9 cellular contexts compared by ENCODE assay signal in genomic region chr18:74147491-74147778, GRCh38. TPM values are rescaled to one million over a fixed set of nuclear protein-coding genes. Genes with fewer than 3 reads are reported as not detected.
DNase-seq lines count a peak whose midpoint lies in the region; ATAC-seq and TF ChIP-seq lines count a peak whose summit lies in the region.
"Had no signal": no experiment of that assay in that cellular context is flagged by ENCODE, and none has a peak within 500 bp of the region (broad histone marks: within the 10 kb centered on the region; RNA-seq: fewer than 3 reads in every experiment).

No MANE protein-coding gene starts in this region.

- no peaks in the 10 kb centered on the region for H3K9me3 ChIP-seq in CD4-positive, alpha-beta memory T cell (ENCODE audit: control insufficient read depth in 1 of 2, low read length in 2 of 2)
- no peaks in the 10 kb centered on the region for H3K9me3 ChIP-seq in PC-3 (ENCODE audit: low read length)
- no peaks in the 10 kb centered on the region for H3K9me3 ChIP-seq in ovary

- no peak for DNase-seq in CD4-positive, alpha-beta memory T cell
- DNase-seq in PC-3: no peak
- DNase-seq in epithelial cell of proximal tubule (ENCODE audit: low read depth): no peak
- DNase-seq in ovary: no peak
- no peak for DNase-seq in Ammon's horn (ENCODE audit: low spot score)
- DNase-seq in activated effector memory CD4-positive, alpha-beta T cell treated with Interleukin-2 at 50 U/mL for 16 hours: no peak
- no peak for DNase-seq in HT-29 (ENCODE audit: low spot score)
- no peak for DNase-seq in stimulated activated CD4-positive, alpha-beta T cell treated with anti-CD3 and anti-CD28 coated beads, Interleukin-12 subunit alpha, Interleukin-12 subunit beta, amount 100 ng/mL, for 4 hours

- intact Hi-C loops in CD4-positive, alpha-beta memory T cell (cut with micrococcal nuclease): loop anchor here (5.0 to 10.0 kb wide), 3 partner anchors 65 to 1097 kb away; no protein-coding TSS in a partner anchor
- intact Hi-C loops in PC-3 (cut with micrococcal nuclease) (no loop called here), ovary (cut with DNase I) (loop anchor here in 1 of 4 donors (5.0 kb wide), 1 partner anchor 140 kb away; no protein-coding TSS in a partner anchor)

- peak overlapping the region; percentile 98 to 99 (median 99) for H3K27ac Mint-ChIP-seq in CD4-positive, alpha-beta memory T cell

- 0 to 1% (median 0%) methylated on average over 18 to 28 of the region's 28 CpGs for WGBS in ovary, 3 donors

- H3K4me2 ChIP-seq in PC-3 (ENCODE audit: low read length): peak overlapping the region; percentile 98

- ATAC-seq in PC-3: no peak

- H2AFZ ChIP-seq in PC-3 (ENCODE audit: low read length): peak overlapping the region; percentile 100

- H3F3A ChIP-seq in PC-3 (ENCODE audit: low read length, unreplicated experiment): no peaks in the 10 kb centered on the region

- H3K27me3 ChIP-seq in CD4-positive, alpha-beta memory T cell (ENCODE audit: insufficient read depth, low read length): no peaks in the 10 kb centered on the region
- H3K27me3 ChIP-seq in PC-3 (ENCODE audit: low read length): no peaks in the 10 kb centered on the region
- H3K27me3 ChIP-seq in ovary: no peaks in the 10 kb centered on the region

- H3K4me1 ChIP-seq in CD4-positive, alpha-beta memory T cell (ENCODE audit: insufficient read depth, low read length): peaks cover 29% of the 10 kb centered on the region
- H3K4me1 ChIP-seq in PC-3 (ENCODE audit: insufficient read depth, low read length): peaks cover 20% of the 10 kb centered on the region; the same call in 1 of the 2 replicates
- H3K4me1 ChIP-seq in ovary (ENCODE audit: insufficient read depth): peaks cover 7% of the 10 kb centered on the region

- H3K27me3 Mint-ChIP-seq in CD4-positive, alpha-beta memory T cell: no peaks in the 10 kb centered on the region

- TF ChIP-seq POLR2A in ovary (IDR thresholded peaks at IDR 0.05): no peak

- no peaks in the 10 kb centered on the region for H3K9me2 ChIP-seq in PC-3 (replicated peaks; ENCODE audit: low read length)

- POLR2A ChIA-PET in CD4-positive, alpha-beta memory T cell (lab: Charles Lee; ENCODE audit: partially characterized antibody): interaction anchor here (1.0 kb wide), 1 partner anchor 450 kb away, joined by 4 read pairs; the partner anchor contains the start of gene ZNF407
- POLR2A ChIA-PET in PC-3 (lab: Charles Lee; ENCODE audit: unreplicated experiment): no interaction called here

- peaks cover 24 to 53% (median 39%) of the 10 kb centered on the region in 4 donors for H3K4me1 Mint-ChIP-seq in CD4-positive, alpha-beta memory T cell

- H3K79me2 ChIP-seq in PC-3 (ENCODE audit: low read length): peaks cover 41% of the 10 kb centered on the region

- peaks cover 0 to 2% (median 0%) of the 10 kb centered on the region in 8 donors for H3K9me3 Mint-ChIP-seq in CD4-positive, alpha-beta memory T cell

- peak overlapping the region; percentile 94 to 98 (median 95) for H3K4me3 Mint-ChIP-seq in CD4-positive, alpha-beta memory T cell

- H3K9ac ChIP-seq in PC-3 (ENCODE audit: low read length): peak overlapping the region; percentile 97

- no peaks in the 10 kb centered on the region; the same call in 1 of the 2 replicates for H4K20me1 ChIP-seq in PC-3 (ENCODE audit: low read length)

- H3K36me3 Mint-ChIP-seq in CD4-positive, alpha-beta memory T cell: peaks cover 4 to 25% of the 10 kb centered on the region in 2 donors

- CTCF ChIA-PET in CD4-positive, alpha-beta memory T cell (lab: Charles Lee; ENCODE audit: partially characterized antibody): no interaction called here
- CTCF ChIA-PET in PC-3 (lab: Charles Lee): no interaction called here

- H3K27ac ChIP-seq in CD4-positive, alpha-beta memory T cell (ENCODE audit: low read depth, low read length): peak overlapping the region; percentile 92
- H3K27ac ChIP-seq in PC-3 (ENCODE audit: low read length): no peak overlapping the region
- H3K27ac ChIP-seq in ovary: peak overlapping the region; percentile 78 to 91

- peak overlapping the region; percentile 64 to 97 for H3K4me3 ChIP-seq in CD4-positive, alpha-beta memory T cell (ENCODE audit: low read length in 2 of 2)
- H3K4me3 ChIP-seq in PC-3 (ENCODE audit: low read length) (peak overlapping the region; percentile 91), epithelial cell of proximal tubule (ENCODE audit: low read depth, low read length) (peak overlapping the region; percentile 89), ovary (peak overlapping the region; percentile 77)

- TF ChIP-seq CTCF in PC-3 (conservative IDR thresholded peaks at IDR 0.05; ENCODE audit: low read depth, low read length) (no peak), epithelial cell of proximal tubule (conservative IDR thresholded peaks at IDR 0.05; ENCODE audit: low read depth, low read length) (no peak), ovary (IDR thresholded peaks at IDR 0.05) (no peak)

- no peaks in the 10 kb centered on the region for H3K36me3 ChIP-seq in CD4-positive, alpha-beta memory T cell (ENCODE audit: insufficient read depth, low read length)
- peaks cover 5% of the 10 kb centered on the region; the same call in 1 of the 2 replicates for H3K36me3 ChIP-seq in PC-3 (ENCODE audit: low read depth, low read length)
- no peaks in the 10 kb centered on the region for H3K36me3 ChIP-seq in ovary

- TF ChIP-seq EP300 in ovary (IDR thresholded peaks at IDR 0.05): no peak

- no TSS peak for BruUV-seq in PC-3 (replicated peaks; lab: Mats Ljungman, UMichigan)

RNA-seq across cellular contexts. Expression of gene FBXO15, which starts 0.2 kb away (rescaled TPM):
- 1 to 10 TPM; 2.5 to 2.6 TPM for total RNA-seq in CD4-positive, alpha-beta memory T cell
- 1 to 10 TPM; 2.0 to 2.2 TPM for polyA plus RNA-seq in CD4-positive, alpha-beta memory T cell
- total RNA-seq in PC-3 (2014; rRNA removed) (0.87 and 2.8 TPM in 2 replicates), epithelial cell of proximal tubule (0.40 and 0.87 TPM in 2 replicates), ovary (10 to 100 TPM in 1 of 7 donors, 1 to 10 TPM in 3, under 1 TPM in 3; 0.40 to 13.6 (median 1.3) TPM)
- 1 to 10 TPM in 1 of 2 donors, under 1 TPM in 1; 0.73 to 1.1 TPM for polyA plus RNA-seq in ovary
- total RNA-seq in HT-29 (2014; rRNA removed; shearing (Covaris generic)): not detected in 2 replicates
- total RNA-seq: posterior vena cava had no signal

RNA-seq across cellular contexts. Expression of gene TIMM21, which starts 0.9 kb away (rescaled TPM):
- total RNA-seq in CD4-positive, alpha-beta memory T cell: 10 to 100 TPM; 23.6 to 24.2 TPM
- polyA plus RNA-seq in CD4-positive, alpha-beta memory T cell: 10 to 100 TPM; 13.4 to 24.8 TPM
- total RNA-seq in PC-3 (2014; rRNA removed) (106 and 120 TPM in 2 replicates), epithelial cell of proximal tubule (20.4 and 51.7 TPM in 2 replicates), ovary (10 to 100 TPM; 12.5 to 28.0 (median 22.9) TPM)
- 10 to 100 TPM; 19.1 to 49.8 TPM for polyA plus RNA-seq in ovary
- 17.2 and 33.8 TPM in 2 replicates for total RNA-seq in HT-29 (2014; rRNA removed; shearing (Covaris generic))
